8 cellular contexts compared by ENCODE assay signal in the genomic region with DNA sequence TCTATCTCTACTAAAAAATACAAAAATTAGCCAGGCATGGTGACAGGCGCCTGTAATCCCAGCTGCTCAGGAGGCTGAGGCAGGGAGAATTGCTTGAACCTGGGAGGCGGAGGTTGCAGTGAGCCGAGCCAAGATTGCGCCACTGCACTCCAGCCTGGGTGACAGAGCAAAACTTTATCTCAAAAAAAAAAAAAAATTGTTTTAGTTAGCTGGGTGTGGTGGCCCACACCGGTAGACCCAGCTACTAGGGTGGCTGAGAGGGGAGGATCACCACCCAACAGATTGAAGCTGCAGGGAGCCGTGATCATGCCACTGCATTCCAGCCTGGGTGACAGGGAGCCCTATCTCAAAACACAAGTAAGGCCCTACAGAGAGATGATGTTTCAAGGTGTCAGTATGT. TPM values are rescaled to one million over a fixed set of nuclear protein-coding genes. Genes with fewer than 3 reads are reported as not detected.
DNase-seq lines count a peak whose midpoint lies in the region; ATAC-seq and TF ChIP-seq lines count a peak whose summit lies in the region.
"Not testable (repeated sequence)": the region's sequence is repeated elsewhere in the genome, so short reads cannot be mapped to it uniquely, and the experiment has no call there.

No MANE protein-coding gene starts in this region.

- not testable (repeated sequence) for H3K27ac ChIP-seq in IMR-90 (ENCODE audit: insufficient read depth, low read length); coronary artery; iPS-18a (ENCODE audit: low read length)

- not testable (repeated sequence) for H3K9me3 ChIP-seq in IMR-90 (ENCODE audit: control insufficient read depth, insufficient read depth, low read length); T-helper 17 cell (ENCODE audit: control insufficient read depth, low read length, poor library complexity, severe bottlenecking); iPS-18a (ENCODE audit: control insufficient read depth, low read depth, low read length)

- in situ Hi-C loops in IMR-90 (cut with MboI; ENCODE audit: low sequenced_read_pairs): loop anchor here (25.0 kb wide), 2 partner anchors 550 to 1050 kb away; a partner anchor contains a TSS

- H2AK5ac ChIP-seq in IMR-90 (ENCODE audit: low read depth, low read length): not testable (repeated sequence)

- H3K14ac ChIP-seq in IMR-90 (replicated peaks; ENCODE audit: low read depth, low read length): not testable (repeated sequence)

- not testable (repeated sequence) for H3K56ac ChIP-seq in IMR-90 (ENCODE audit: extremely low read depth, insufficient read depth, low read length)

- DNase-seq in CD14-positive monocyte (ENCODE audit: low spot score); IMR-90; T-helper 17 cell; activated naive CD4-positive, alpha-beta T cell treated with anti-CD3 and anti-CD28 coated beads for 36 hours; stimulated activated naive CD8-positive, alpha-beta T cell treated with anti-CD3 and anti-CD28 coated beads, Interleukin-15, amount 100 ng/mL, for 72 hours: not testable (repeated sequence)
- DNase-seq in coronary artery (ENCODE audit: low spot score): peak; percentile 50

- not testable (repeated sequence) for H3K4me3 Mint-ChIP-seq in CD14-positive monocyte, T-helper 17 cell
- peak overlapping the region; percentile 97 for H3K4me3 Mint-ChIP-seq in activated naive CD4-positive, alpha-beta T cell treated with anti-CD3 and anti-CD28 coated beads for 36 hours
- H3K4me3 Mint-ChIP-seq in nephron: peak overlapping the region; percentile 97 to 99 (median 99)
- peak overlapping the region; percentile 92 to 98 for H3K4me3 Mint-ChIP-seq in stimulated activated naive CD8-positive, alpha-beta T cell treated with anti-CD3 and anti-CD28 coated beads, Interleukin-15, amount 100 ng/mL, for 72 hours

- not testable (repeated sequence) for H3K4ac ChIP-seq in IMR-90 (ENCODE audit: low read depth, low read length)

- dilution Hi-C loops in IMR-90 (cut with HindIII; ENCODE audit: low sequenced_read_pairs, unreplicated experiment): not testable (repeated sequence)

- not testable (repeated sequence) for H4K8ac ChIP-seq in IMR-90 (ENCODE audit: low read depth in 2 of 2, low read length in 2 of 2)

- not testable (repeated sequence) for H3K18ac ChIP-seq in IMR-90 (ENCODE audit: low read depth, low read length)

- not testable (repeated sequence) for H4K5ac ChIP-seq in IMR-90 (ENCODE audit: low read depth, low read length)

- not testable (repeated sequence) for H3K23ac ChIP-seq in IMR-90 (ENCODE audit: low read depth, low read length)

- H3K79me1 ChIP-seq in IMR-90 (ENCODE audit: low read depth in 1 of 2, low read length in 2 of 2): peaks cover 29 to 65% of the 10 kb centered on the region in 2 experiments

- H3K4me2 ChIP-seq in IMR-90 (ENCODE audit: low read depth, low read length): 0 out of 2 replicates have a peak overlapping the region, but pooled peaks have one; percentile 3

- H3K9ac ChIP-seq in IMR-90 (ENCODE audit: low read depth, low read length): 0 out of 2 replicates have a peak overlapping the region, but pooled peaks have one; percentile 32
- H3K9ac ChIP-seq in iPS-18a (ENCODE audit: low read length): not testable (repeated sequence)

- 82% methylated on average over 3 of the region's 6 CpGs; no CpG with 5 or more reads in 1 of the 2 experiments for WGBS in IMR-90 (ENCODE audit: extremely low coverage in 2 of 2, insufficient read length in 1 of 2), 2 experiments

- not testable (repeated sequence) for H2BK15ac ChIP-seq in IMR-90 (ENCODE audit: low read depth, low read length)

- not testable (repeated sequence) for H2BK120ac ChIP-seq in IMR-90 (ENCODE audit: low read depth, low read length)

- H2BK20ac ChIP-seq in IMR-90 (ENCODE audit: low read depth, low read length): not testable (repeated sequence)

- not testable (repeated sequence) for H2AFZ ChIP-seq in IMR-90 (replicated peaks; ENCODE audit: low read length, poor library complexity)

- peaks cover 21 to 23% of the 10 kb centered on the region in 2 donors for H3K36me3 Mint-ChIP-seq in CD14-positive monocyte
- H3K36me3 Mint-ChIP-seq in T-helper 17 cell (ENCODE audit: low read depth): not testable (repeated sequence)
- peaks cover 33% of the 10 kb centered on the region for H3K36me3 Mint-ChIP-seq in activated naive CD4-positive, alpha-beta T cell treated with anti-CD3 and anti-CD28 coated beads for 36 hours (ENCODE audit: low read depth)
- peaks cover 32% of the 10 kb centered on the region for H3K36me3 Mint-ChIP-seq in nephron (ENCODE audit: low read depth)

- ATAC-seq in IMR-90 (ENCODE audit: low read depth); T-helper 17 cell; stimulated activated naive CD8-positive, alpha-beta T cell treated with anti-CD3 and anti-CD28 coated beads, Interleukin-15, amount 100 ng/mL, for 72 hours: not testable (repeated sequence)

- H3K4me1 Mint-ChIP-seq in CD14-positive monocyte: peaks cover 50% of the 10 kb centered on the region
- peaks cover 42% of the 10 kb centered on the region for H3K4me1 Mint-ChIP-seq in T-helper 17 cell
- H3K4me1 Mint-ChIP-seq in activated naive CD4-positive, alpha-beta T cell treated with anti-CD3 and anti-CD28 coated beads for 36 hours (ENCODE audit: low read depth): peaks cover 59% of the 10 kb centered on the region
- peaks cover 54% of the 10 kb centered on the region for H3K4me1 Mint-ChIP-seq in nephron
- peaks cover 71% of the 10 kb centered on the region for H3K4me1 Mint-ChIP-seq in stimulated activated naive CD8-positive, alpha-beta T cell treated with anti-CD3 and anti-CD28 coated beads, Interleukin-15, amount 100 ng/mL, for 72 hours

- H3K4me1 ChIP-seq in IMR-90 (ENCODE audit: control insufficient read depth, insufficient read depth, low read length): peaks cover 12% of the 10 kb centered on the region
- H3K4me1 ChIP-seq in iPS-18a (ENCODE audit: control insufficient read depth, low read depth, low read length): peaks cover 17% of the 10 kb centered on the region

- H3K27ac Mint-ChIP-seq in CD14-positive monocyte (peak overlapping the region in 6 of 7 donors; percentile 46 to 97 (median 76)), T-helper 17 cell (peak overlapping the region; percentile 99), nephron (peak overlapping the region in 1 of 3 experiments; percentile 25)
- peak overlapping the region; percentile 93 for H3K27ac Mint-ChIP-seq in activated naive CD4-positive, alpha-beta T cell treated with anti-CD3 and anti-CD28 coated beads for 36 hours
- peak overlapping the region in 1 of 2 donors; percentile 30 for H3K27ac Mint-ChIP-seq in stimulated activated naive CD8-positive, alpha-beta T cell treated with anti-CD3 and anti-CD28 coated beads, Interleukin-15, amount 100 ng/mL, for 72 hours

- H3K27me3 Mint-ChIP-seq in CD14-positive monocyte (ENCODE audit: low read depth in 3 of 3); T-helper 17 cell; activated naive CD4-positive, alpha-beta T cell treated with anti-CD3 and anti-CD28 coated beads for 36 hours (ENCODE audit: low read depth); nephron (ENCODE audit: low read depth); stimulated activated naive CD8-positive, alpha-beta T cell treated with anti-CD3 and anti-CD28 coated beads, Interleukin-15, amount 100 ng/mL, for 72 hours: not testable (repeated sequence)

- H2BK5ac ChIP-seq in IMR-90 (ENCODE audit: low read depth, low read length, poor library complexity, severe bottlenecking): not testable (repeated sequence)

- BruUV-seq in IMR-90 (replicated peaks; lab: Mats Ljungman, UMichigan): not testable (repeated sequence)

- not testable (repeated sequence) for H3K27me3 ChIP-seq in IMR-90 (ENCODE audit: control insufficient read depth, insufficient read depth, low read length); iPS-18a (ENCODE audit: control insufficient read depth, insufficient read depth, low read length)

- H3K9me3 Mint-ChIP-seq in CD14-positive monocyte; activated naive CD4-positive, alpha-beta T cell treated with anti-CD3 and anti-CD28 coated beads for 36 hours; nephron; stimulated activated naive CD8-positive, alpha-beta T cell treated with anti-CD3 and anti-CD28 coated beads, Interleukin-15, amount 100 ng/mL, for 72 hours: not testable (repeated sequence)

- H3K4me3 ChIP-seq in IMR-90 (ENCODE audit: insufficient read depth, low read depth, low read length): not testable (repeated sequence)
- peak overlapping the region; percentile 87 for H3K4me3 ChIP-seq in coronary artery
- peak overlapping the region; percentile 15 for H3K4me3 ChIP-seq in iPS-18a (ENCODE audit: low read length)

- POLR2A ChIA-PET in IMR-90 (lab: Charles Lee; ENCODE audit: unreplicated experiment): not testable (repeated sequence)

- H4K20me1 ChIP-seq in IMR-90 (ENCODE audit: insufficient read depth, low read length): peaks cover 49% of the 10 kb centered on the region

- intact Hi-C loops in CD14-positive monocyte (cut with micrococcal nuclease) (loop anchor here in 1 of 2 donors (2.0 to 10.0 kb wide), 3 partner anchors 112 to 1148 kb away; a partner anchor contains a TSS), IMR-90 (cut with micrococcal nuclease) (loop anchor here (5.0 kb wide), 3 partner anchors 415 to 1040 kb away; a partner anchor contains a TSS)
- intact Hi-C loops in activated naive CD4-positive, alpha-beta T cell treated with anti-CD3 and anti-CD28 coated beads for 36 hours (cut with micrococcal nuclease): loop anchor here (5.0 to 10.0 kb wide), 4 partner anchors 120 to 1032 kb away; a partner anchor contains a TSS

- CTCF ChIA-PET in IMR-90 (lab: Yijun Ruan, JAX): not testable (repeated sequence)
- CTCF ChIA-PET in activated naive CD4-positive, alpha-beta T cell treated with anti-CD3 and anti-CD28 coated beads for 36 hours (lab: Charles Lee): interaction anchor here (0.6 to 3.0 kb wide), 7 partner anchors 8 to 869 kb away, joined by 3 to 19 read pairs (median 4); no protein-coding TSS in a partner anchor

- H3K9me1 ChIP-seq in IMR-90 (ENCODE audit: insufficient read depth, low read length): not testable (repeated sequence)

- H3K36me3 ChIP-seq in IMR-90 (ENCODE audit: control insufficient read depth, insufficient read depth, low read length) (peaks cover 28% of the 10 kb centered on the region), iPS-18a (ENCODE audit: control insufficient read depth, low read depth, low read length) (peaks cover 30% of the 10 kb centered on the region)

- not testable (repeated sequence) for TF ChIP-seq RAD21 in IMR-90 (IDR thresholded peaks at IDR 0.05; ENCODE audit: low read length)

- not testable (repeated sequence) for H4K91ac ChIP-seq in IMR-90 (ENCODE audit: insufficient read depth, low read depth, low read length)

- not testable (repeated sequence) for TF ChIP-seq POLR2A in IMR-90 (IDR thresholded peaks at IDR 0.05; ENCODE audit: low read depth, low read length)

- not testable (repeated sequence) for TF ChIP-seq CTCF in CD14-positive monocyte (IDR thresholded peaks at IDR 0.05); IMR-90 (conservative IDR thresholded peaks at IDR 0.05; ENCODE audit: low read depth, low read length); coronary artery (IDR thresholded peaks at IDR 0.05); nephron (IDR thresholded peaks at IDR 0.05; ENCODE audit: unreplicated experiment in 3 of 3)

- H2AK9ac ChIP-seq in IMR-90 (replicated peaks; ENCODE audit: low read depth, low read length, poor library complexity): peak overlapping the region; percentile 77

RNA-seq across cellular contexts. Expression of a gene that starts 2.2 kb away (rescaled TPM):
- polyA plus RNA-seq in CD14-positive monocyte: 10 to 100 TPM; 23.6 to 30.2 TPM
- total RNA-seq in IMR-90 (2012; rRNA removed): 65.4 and 78.9 TPM in 2 replicates
- 122 and 131 TPM in 2 replicates for polyA plus RNA-seq in IMR-90 (2012; rRNA removed)
- 40.5 and 61.4 TPM in 2 replicates for polyA plus RNA-seq in IMR-90 (2012; cell fraction: cytosol; rRNA removed)
- 7.3 and 37.0 TPM in 2 replicates for polyA plus RNA-seq in IMR-90 (2012; cell fraction: nucleus; rRNA removed; ENCODE audit: low replicate concordance)
- total RNA-seq in T-helper 17 cell: 10 to 100 TPM; 35.4 to 43.3 TPM
- total RNA-seq in activated naive CD4-positive, alpha-beta T cell treated with anti-CD3 and anti-CD28 coated beads for 36 hours: 100 to 1,000 TPM in 1 of 2 experiments, 10 to 100 TPM in 1; 91.7 to 108 TPM

RNA-seq across cellular contexts. Expression of a gene that starts 3.8 kb away (rescaled TPM):
- polyA plus RNA-seq in CD14-positive monocyte (1 to 10 TPM; 7.1 to 9.1 TPM), IMR-90 (2012; rRNA removed) (15.0 and 16.2 TPM in 2 replicates)
- total RNA-seq in IMR-90 (2012; rRNA removed) (17.2 and 17.4 TPM in 2 replicates), T-helper 17 cell (10 to 100 TPM; 28.2 to 31.1 TPM)
- polyA plus RNA-seq in IMR-90 (2012; cell fraction: cytosol; rRNA removed): 16.0 and 21.0 TPM in 2 replicates
- 7.4 and 10.0 TPM in 2 replicates for polyA plus RNA-seq in IMR-90 (2012; cell fraction: nucleus; rRNA removed; ENCODE audit: low replicate concordance)
- total RNA-seq in activated naive CD4-positive, alpha-beta T cell treated with anti-CD3 and anti-CD28 coated beads for 36 hours: 10 to 100 TPM; 12.8 to 13.5 TPM
